26 cellular contexts compared by ENCODE assay signal in genomic region chr3:176075491-176075890, GRCh38.
"Had no signal": no experiment of that assay in that cellular context is flagged by ENCODE, and none has a peak within 500 bp of the region (broad histone marks: within the 10 kb centered on the region; RNA-seq: fewer than 3 reads in every experiment).

No MANE protein-coding gene starts in this region.

- H3K36me3 ChIP-seq: ascending aorta, cardiac muscle cell had no signal

- H3K4me3 Mint-ChIP-seq: activated CD4-positive, alpha-beta T cell treated with anti-CD3 and anti-CD28 coated beads, Interleukin-2, amount 10 ng/mL, durations not matched to agents 24 days and 14 days; activated CD8-positive, alpha-beta T cell treated with anti-CD3 and anti-CD28 coated beads for 36 hours; activated naive CD8-positive, alpha-beta T cell; activated naive CD8-positive, alpha-beta T cell treated with anti-CD3 and anti-CD28 coated beads, Interleukin-2, amount 50 U/mL, for 24 hours; activated T-cell treated with anti-CD3 and anti-CD28 coated beads, Interleukin-2, amount 50 U/mL, for 72 hours; central memory CD8-positive, alpha-beta T cell had no signal

- H3K4me2 ChIP-seq: KMS-11 had no signal

- H3K27ac Mint-ChIP-seq: activated CD4-positive, alpha-beta T cell treated with anti-CD3 and anti-CD28 coated beads, Interleukin-2, amount 10 ng/mL, durations not matched to agents 24 days and 14 days; activated CD8-positive, alpha-beta T cell treated with anti-CD3 and anti-CD28 coated beads for 36 hours; activated naive CD8-positive, alpha-beta T cell; activated naive CD8-positive, alpha-beta T cell treated with anti-CD3 and anti-CD28 coated beads, Interleukin-2, amount 50 U/mL, for 24 hours; activated T-cell treated with anti-CD3 and anti-CD28 coated beads, Interleukin-2, amount 50 U/mL, for 72 hours; activated T-helper 2 cell treated with anti-CD3 and anti-CD28 coated beads, Interferon-gamma antibody, Interleukin-2, Interleukin-4, amounts not matched to agents 10 μg/mL and 5 μg/mL and 100 μg/mL, durations not matched to agents 14 hours and 24 hours and 36 hours had no signal

- DNase-seq: activated CD4-positive, alpha-beta T cell treated with anti-CD3 and anti-CD28 coated beads, Interleukin-2, amount 10 ng/mL, durations not matched to agents 24 days and 14 days; activated CD4-positive, alpha-beta T cell treated with anti-CD3 and anti-CD28 coated beads, Interleukin-2, amount 50 U/mL, for 4 hours; activated CD8-positive, alpha-beta T cell treated with anti-CD3 and anti-CD28 coated beads for 36 hours; activated gamma-delta T cell; activated naive CD4-positive, alpha-beta T cell treated with Interleukin-2 at 50 U/mL for 16 hours; activated naive CD8-positive, alpha-beta T cell treated with anti-CD3 and anti-CD28 coated beads, Interleukin-2, amount 50 U/mL, for 24 hours; activated T-cell treated with anti-CD3 and anti-CD28 coated beads, Interleukin-2, amount 50 U/mL, for 1 hour; activated T-cell treated with anti-CD3 and anti-CD28 coated beads, Interleukin-2, amount 50 U/mL, for 72 hours; amniotic stem cell; NCI-H1092 treated with DMSO at 0.1 percent for 48 hours; NCI-H1436; NCI-H1694; NCI-H1930; NCI-H2081 treated with DMSO at 0.1 percent for 48 hours; NCI-H345; NCI-H510A; NCI-H526; NCI-H748 treated with DMSO at 0.1 percent for 48 hours; NK-92 treated with Interleukin-12 subunit alpha and Interleukin-12 subunit beta, amount 100 ng/mL, for 24 hours; Right ventricle myocardium superior had no signal

- H3K4me3 ChIP-seq: ascending aorta, cardiac muscle cell had no signal

- ATAC-seq: activated CD8-positive, alpha-beta T cell treated with anti-CD3 and anti-CD28 coated beads for 36 hours; activated naive CD8-positive, alpha-beta T cell treated with anti-CD3 and anti-CD28 coated beads, Interleukin-2, amount 50 U/mL, for 24 hours; activated T-cell treated with anti-CD3 and anti-CD28 coated beads, Interleukin-2, amount 50 U/mL, for 72 hours had no signal

- H3K27me3 Mint-ChIP-seq: activated CD4-positive, alpha-beta T cell treated with anti-CD3 and anti-CD28 coated beads, Interleukin-2, amount 10 ng/mL, durations not matched to agents 24 days and 14 days; activated CD8-positive, alpha-beta T cell treated with anti-CD3 and anti-CD28 coated beads for 36 hours; activated naive CD8-positive, alpha-beta T cell; activated naive CD8-positive, alpha-beta T cell treated with anti-CD3 and anti-CD28 coated beads, Interleukin-2, amount 50 U/mL, for 24 hours; central memory CD8-positive, alpha-beta T cell had no signal

- H3K36me3 Mint-ChIP-seq: activated naive CD8-positive, alpha-beta T cell had no signal

- H3K27me3 ChIP-seq: ascending aorta, cardiac muscle cell had no signal

- H3K4me1 Mint-ChIP-seq: activated CD4-positive, alpha-beta T cell treated with anti-CD3 and anti-CD28 coated beads, Interleukin-2, amount 10 ng/mL, durations not matched to agents 24 days and 14 days; activated naive CD8-positive, alpha-beta T cell treated with anti-CD3 and anti-CD28 coated beads, Interleukin-2, amount 50 U/mL, for 24 hours; central memory CD8-positive, alpha-beta T cell had no signal

- H3K9ac ChIP-seq: KMS-11 had no signal

- H3K27ac ChIP-seq: ascending aorta, cardiac muscle cell, KMS-11 had no signal
